2 cellular contexts compared by ENCODE assay signal in genomic region chr10:44989621-44990301, GRCh38.
TF ChIP-seq lines count a peak whose summit lies in the region.

No MANE protein-coding gene starts in this region.

TF ChIP-seq in H1, 55 proteins besides CTCF, POLR2A, EP300 and RAD21:
- TF ChIP-seq NANOG (IDR thresholded peaks at IDR 0.05; ENCODE audit: insufficient read depth, low read depth, low read length, poor library complexity, severe bottlenecking) (no peak), CBX5 (IDR thresholded peaks at IDR 0.05; ENCODE audit: low read depth, low read length) (no peak), GTF2F1 (IDR thresholded peaks at IDR 0.05; ENCODE audit: borderline replicate concordance, low read depth, low read length) (no peak), POLR2AphosphoS5 (IDR thresholded peaks at IDR 0.05; ENCODE audit: low read depth, low read length) (no peak), BRCA1 (IDR thresholded peaks at IDR 0.05; ENCODE audit: low read depth, low read length) (no peak)

TF ChIP-seq in liver, 16 proteins besides CTCF, POLR2A, EP300 and RAD21:
- no peak for TF ChIP-seq FOXA2 (IDR thresholded peaks at IDR 0.05)
- TF ChIP-seq RXRA (IDR thresholded peaks at IDR 0.05): no peak
- no peak for TF ChIP-seq GABPA (IDR thresholded peaks at IDR 0.05 in 1 of 2, conservative IDR thresholded peaks at IDR 0.05 in 1 of 2)
- no peak for TF ChIP-seq YY1 (IDR thresholded peaks at IDR 0.05)
- no peak for TF ChIP-seq HNF4A (conservative IDR thresholded peaks at IDR 0.05)
- TF ChIP-seq JUND (IDR thresholded peaks at IDR 0.05): no peak
- no peak for TF ChIP-seq NR2F2 (IDR thresholded peaks at IDR 0.05)
